In genomic region chr13:40506592-40507446, GRCh38 we compare ENCODE assay signal across 19 cellular contexts.
"Had no signal": no experiment of that assay in that cellular context is flagged by ENCODE, and none has a peak within 500 bp of the region (broad histone marks: within the 10 kb centered on the region; RNA-seq: fewer than 3 reads in every experiment).

No MANE protein-coding gene starts in this region.

- H3K27me3 Mint-ChIP-seq: stimulated activated naive B cell treated with anti-CD40 and anti-IgM and Interleukin-4, amounts not matched to agents 10 μg/mL and 1 μg/mL and 100 μg/mL, for 72 hours had no signal

- H3K9ac ChIP-seq: parathyroid adenoma had no signal

- H3K27me3 ChIP-seq: body of pancreas, heart left ventricle, sigmoid colon, spleen, tibial artery had no signal

- ATAC-seq: activated naive CD4-positive, alpha-beta T cell treated with anti-CD3 and anti-CD28 coated beads, Interleukin-2, amount 50 U/mL, for 72 hours; activated T-cell treated with anti-CD3 and anti-CD28 coated beads, Interleukin-2, amount 50 U/mL, for 72 hours; body of pancreas; stimulated activated naive B cell treated with anti-CD40 and anti-IgM and Interleukin-4, amounts not matched to agents 10 μg/mL and 1 μg/mL and 100 μg/mL, for 72 hours had no signal

- H3K9me3 Mint-ChIP-seq: endodermal cell had no signal

- H3K79me2 ChIP-seq: parathyroid adenoma had no signal

- H3K27ac Mint-ChIP-seq: activated T-cell treated with anti-CD3 and anti-CD28 coated beads, Interleukin-2, amount 50 U/mL, for 72 hours; endodermal cell; stimulated activated naive B cell treated with anti-CD40 and anti-IgM and Interleukin-4, amounts not matched to agents 10 μg/mL and 1 μg/mL and 100 μg/mL, for 72 hours had no signal

- H3K4me3 ChIP-seq: body of pancreas, left ventricle myocardium inferior, sigmoid colon, spleen, tibial artery had no signal

- DNase-seq: activated CD4-positive, alpha-beta T cell treated with anti-CD3 and anti-CD28 coated beads for 48 hours; activated CD4-positive, CD25-positive, alpha-beta regulatory T cell; activated CD8-positive, alpha-beta memory T cell treated with anti-CD3 and anti-CD28 coated beads, Interleukin-2, amount 50 U/mL, for 4 hours; activated effector memory CD4-positive, alpha-beta T cell treated with anti-CD3 and anti-CD28 coated beads, Interleukin-2, amount 50 U/mL, for 16 hours; activated T-cell treated with anti-CD3 and anti-CD28 coated beads, Interleukin-2, amount 50 U/mL, for 72 hours; body of pancreas; endodermal cell; erythroblast; heart left ventricle; left ventricle myocardium inferior; sigmoid colon; spleen; stimulated activated CD4-positive, alpha-beta T cell treated with anti-CD3 and anti-CD28 coated beads, Interleukin-4, amount 100 ng/mL, for 4 hours; stimulated activated naive B cell treated with anti-CD40 and anti-IgM and Interleukin-4, amounts not matched to agents 10 μg/mL and 1 μg/mL and 100 μg/mL, for 72 hours; T1000; tibial artery had no signal

- H3K4me1 ChIP-seq: parathyroid adenoma had no signal

- H2AFZ ChIP-seq: parathyroid adenoma had no signal

- H3K36me3 ChIP-seq: heart left ventricle, left ventricle myocardium inferior, sigmoid colon, spleen, tibial artery had no signal

- H3K4me3 Mint-ChIP-seq: activated T-cell treated with anti-CD3 and anti-CD28 coated beads, Interleukin-2, amount 50 U/mL, for 72 hours; endodermal cell; stimulated activated naive B cell treated with anti-CD40 and anti-IgM and Interleukin-4, amounts not matched to agents 10 μg/mL and 1 μg/mL and 100 μg/mL, for 72 hours had no signal

- H3K27ac ChIP-seq: parathyroid adenoma had no signal

- H3K9me3 ChIP-seq: body of pancreas, left ventricle myocardium inferior, sigmoid colon, spleen, tibial artery had no signal

- FAIRE-seq: frontal cortex had no signal
